Comparison of ENCODE assay signal across 1 cellular context in genomic region chr16:86661715-86662114, GRCh38.
TF ChIP-seq lines count a peak whose summit lies in the region.

No MANE protein-coding gene starts in this region.

TF ChIP-seq in SK-N-SH treated with all-trans-retinoic acid at 6 μM for 48 hours, 23 proteins besides CTCF, POLR2A, EP300 and RAD21 (continued from another document):
- TF ChIP-seq, protein P1, sequence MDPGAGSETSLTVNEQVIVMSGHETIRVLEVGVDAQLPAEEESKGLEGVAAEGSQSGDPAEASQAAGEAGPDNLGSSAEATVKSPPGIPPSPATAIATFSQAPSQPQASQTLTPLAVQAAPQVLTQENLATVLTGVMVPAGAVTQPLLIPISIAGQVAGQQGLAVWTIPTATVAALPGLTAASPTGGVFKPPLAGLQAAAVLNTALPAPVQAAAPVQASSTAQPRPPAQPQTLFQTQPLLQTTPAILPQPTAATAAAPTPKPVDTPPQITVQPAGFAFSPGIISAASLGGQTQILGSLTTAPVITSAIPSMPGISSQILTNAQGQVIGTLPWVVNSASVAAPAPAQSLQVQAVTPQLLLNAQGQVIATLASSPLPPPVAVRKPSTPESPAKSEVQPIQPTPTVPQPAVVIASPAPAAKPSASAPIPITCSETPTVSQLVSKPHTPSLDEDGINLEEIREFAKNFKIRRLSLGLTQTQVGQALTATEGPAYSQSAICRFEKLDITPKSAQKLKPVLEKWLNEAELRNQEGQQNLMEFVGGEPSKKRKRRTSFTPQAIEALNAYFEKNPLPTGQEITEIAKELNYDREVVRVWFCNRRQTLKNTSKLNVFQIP (CRISPR knock-in tag; IDR thresholded peaks at IDR 0.05; ENCODE audit: borderline replicate concordance, low read depth): no peak
- TF ChIP-seq ZNF8 (CRISPR knock-in tag; IDR thresholded peaks at IDR 0.05): no peak
